7 cellular contexts compared by ENCODE assay signal in the genomic region with DNA sequence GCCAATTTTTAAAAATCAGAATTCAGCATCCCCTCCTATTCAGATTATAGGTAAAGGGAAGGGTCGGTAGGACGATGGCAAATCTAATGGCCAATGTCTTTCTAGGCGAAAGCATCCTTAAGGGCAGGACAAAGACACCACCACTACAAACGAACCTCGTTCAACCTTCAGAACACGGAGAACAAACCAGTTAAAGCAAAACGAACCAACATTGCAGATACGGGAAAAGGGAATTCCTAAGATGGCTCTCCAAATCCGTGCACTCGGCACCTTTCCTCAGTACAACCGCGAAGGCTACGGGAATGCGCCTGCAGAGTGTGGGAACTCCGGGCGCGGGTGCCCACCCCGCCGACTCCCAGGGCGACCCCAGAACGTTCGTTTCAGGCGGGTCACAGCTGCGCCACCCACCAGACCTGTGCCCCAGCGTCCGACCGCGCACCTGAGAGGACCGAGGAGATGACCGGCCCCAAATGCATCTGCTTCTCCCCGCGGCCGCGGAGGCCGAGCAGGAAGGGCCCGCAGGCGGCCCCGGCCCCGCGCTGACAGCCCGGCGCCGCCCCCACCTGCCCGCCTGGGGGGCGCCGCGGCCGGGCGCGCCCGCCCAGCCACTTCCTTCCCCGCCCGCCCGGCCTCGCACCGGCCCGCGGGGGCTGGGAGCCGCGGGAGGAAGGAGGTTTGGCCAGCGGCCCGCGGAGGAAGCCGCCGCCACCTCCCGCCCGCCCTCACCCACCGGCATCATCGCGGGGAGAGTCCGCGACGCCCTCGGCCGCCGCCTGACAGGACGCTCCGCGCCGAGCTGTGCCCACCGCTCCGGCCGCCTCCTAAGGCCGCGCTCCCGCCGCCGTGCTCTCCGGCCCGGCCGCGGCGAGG. TPM values are rescaled to one million over a fixed set of nuclear protein-coding genes. Genes with fewer than 3 reads are reported as not detected.
A peak's percentile ranks its signal among the peaks of the same experiment; 100 is the strongest.
DNase-seq lines count a peak whose midpoint lies in the region; FAIRE-seq and TF ChIP-seq lines count a peak whose summit lies in the region.

No MANE protein-coding gene starts in this region.

- H3K27me3 ChIP-seq in Loucy (ENCODE audit: insufficient read depth, low read length, poor library complexity, severe bottlenecking) (no peaks in the 10 kb centered on the region), neural cell (ENCODE audit: insufficient read depth, low read depth, low read length) (peaks cover 20% of the 10 kb centered on the region)

- H3K4me2 ChIP-seq in Loucy (ENCODE audit: low read depth, low read length, poor library complexity, severe bottlenecking) = peak overlapping the region; percentile 97
- H3K4me2 ChIP-seq in neural cell (ENCODE audit: low read length) = peak overlapping the region; percentile 77

- H3K36me3 ChIP-seq in Loucy (ENCODE audit: insufficient read depth, low read length) (no peaks in the 10 kb centered on the region), neural cell (ENCODE audit: insufficient read depth, low read length) (no peaks in the 10 kb centered on the region)

- H3K9me3 ChIP-seq in Loucy (ENCODE audit: insufficient read depth, low read depth, low read length) (no peaks in the 10 kb centered on the region), neural cell (ENCODE audit: low read length) (no peaks in the 10 kb centered on the region)

- TF ChIP-seq POLR2A in H54 (IDR thresholded peaks at IDR 0.05; ENCODE audit: low read depth, low read length) = no peak

- H4K20me1 ChIP-seq in Loucy (ENCODE audit: insufficient read depth, low read length, poor library complexity, severe bottlenecking) = peaks cover 11% of the 10 kb centered on the region
- H4K20me1 ChIP-seq in neural cell (ENCODE audit: insufficient read depth) = no peaks in the 10 kb centered on the region

- FAIRE-seq in H54 (lab: Jason Lieb, UNC) = peak; percentile 75

- H3K4me1 ChIP-seq in Loucy (ENCODE audit: insufficient read depth, low read length, poor library complexity, severe bottlenecking) = peaks cover 16% of the 10 kb centered on the region

- H3F3A ChIP-seq in Loucy (ENCODE audit: low read depth) (no peaks in the 10 kb centered on the region), neural cell (ENCODE audit: insufficient read depth, low read length, poor library complexity, severe bottlenecking) (peaks cover 2% of the 10 kb centered on the region)

- H3K36me3 Mint-ChIP-seq in activated T-cell treated with anti-CD3 and anti-CD28 coated beads, Interleukin-2, amount 50 U/mL, for 24 hours (ENCODE audit: low read depth) = peaks cover 13% of the 10 kb centered on the region

- in situ Hi-C loops in GM13976 (cut with MboI; ENCODE audit: low sequenced_read_pairs, unreplicated experiment) = no loop called here

- peak overlapping the region; percentile 49 for H3K27ac ChIP-seq in neural cell (ENCODE audit: low read length)

- H3K79me2 ChIP-seq in Loucy (ENCODE audit: insufficient read depth, low read length) (peaks cover 14% of the 10 kb centered on the region; the same call in 1 of the 2 replicates), neural cell (replicated peaks; ENCODE audit: insufficient read depth, low read length) (peaks cover 23% of the 10 kb centered on the region)

- TF ChIP-seq EP300 in neural cell (conservative IDR thresholded peaks at IDR 0.05; ENCODE audit: poor library complexity, severe bottlenecking) = no peak

- H3K9me2 ChIP-seq in Loucy (replicated peaks; ENCODE audit: low read depth, low read length) = no peaks in the 10 kb centered on the region
- no peaks in the 10 kb centered on the region for H3K9me2 ChIP-seq in neural cell (ENCODE audit: insufficient read depth, low read length)

- H3K4me3 ChIP-seq in Loucy (ENCODE audit: low read length, poor library complexity, severe bottlenecking) = peak overlapping the region; percentile 78
- peak overlapping the region; percentile 67 for H3K4me3 ChIP-seq in fibroblast of pulmonary artery (replicated peaks; ENCODE audit: low read depth, low read length)
- H3K4me3 ChIP-seq in neural cell (ENCODE audit: low read length) = peak overlapping the region; percentile 80

- H3K27me3 Mint-ChIP-seq in activated T-cell treated with anti-CD3 and anti-CD28 coated beads, Interleukin-2, amount 50 U/mL, for 24 hours = no peaks in the 10 kb centered on the region

- H3K9ac ChIP-seq in Loucy (ENCODE audit: low read depth, low read length, poor library complexity, severe bottlenecking) (peak overlapping the region; percentile 66), neural cell (ENCODE audit: low read length) (peak overlapping the region; percentile 74)

- DNase-seq in GM13976 (ENCODE audit: low spot score) (peak; percentile 66), H54 (ENCODE audit: insufficient read length, low spot score) (peak; percentile 49), fibroblast of pulmonary artery (ENCODE audit: low read depth) (no peak), SIG-M5 (lab: John Stamatoyannopoulos, UW) (no peak)
- DNase-seq in activated T-cell treated with anti-CD3 and anti-CD28 coated beads, Interleukin-2, amount 50 U/mL, for 24 hours = no peak

- H3K4me3 Mint-ChIP-seq in activated T-cell treated with anti-CD3 and anti-CD28 coated beads, Interleukin-2, amount 50 U/mL, for 24 hours = peak overlapping the region; percentile 86

- H3K4me1 Mint-ChIP-seq in activated T-cell treated with anti-CD3 and anti-CD28 coated beads, Interleukin-2, amount 50 U/mL, for 24 hours (ENCODE audit: low read depth) = peaks cover 15% of the 10 kb centered on the region

- H2AFZ ChIP-seq in Loucy (ENCODE audit: low read length) (peak overlapping the region; percentile 39), neural cell (ENCODE audit: low read depth, low read length) (peak overlapping the region; percentile 10)

- TF ChIP-seq RAD21 in neural cell (conservative IDR thresholded peaks at IDR 0.05) = peak; percentile 21

- TF ChIP-seq CTCF in GM13976 (IDR thresholded peaks at IDR 0.05; ENCODE audit: borderline replicate concordance, control extremely low read depth, extremely low read depth, insufficient read depth, missing control alignments) = no peak
- TF ChIP-seq CTCF in Loucy (conservative IDR thresholded peaks at IDR 0.05; ENCODE audit: low read length) = no peak
- no peak for TF ChIP-seq CTCF in fibroblast of pulmonary artery (IDR thresholded peaks at IDR 0.05; ENCODE audit: low read length, missing control alignments)
- no peak for TF ChIP-seq CTCF in neural cell (IDR thresholded peaks at IDR 0.05; ENCODE audit: poor library complexity, severe bottlenecking)

- no peaks in the 10 kb centered on the region for H3K9me3 Mint-ChIP-seq in activated T-cell treated with anti-CD3 and anti-CD28 coated beads, Interleukin-2, amount 50 U/mL, for 24 hours

- H3K27ac Mint-ChIP-seq in activated T-cell treated with anti-CD3 and anti-CD28 coated beads, Interleukin-2, amount 50 U/mL, for 24 hours = peak overlapping the region; percentile 80

TF ChIP-seq in neural cell, 6 proteins besides CTCF, POLR2A, EP300 and RAD21:
- TF ChIP-seq EZH2 (IDR thresholded peaks at IDR 0.05; ENCODE audit: borderline replicate concordance, insufficient read depth, low read length, poor library complexity, severe bottlenecking) = no peak
- TF ChIP-seq, protein P1, sequence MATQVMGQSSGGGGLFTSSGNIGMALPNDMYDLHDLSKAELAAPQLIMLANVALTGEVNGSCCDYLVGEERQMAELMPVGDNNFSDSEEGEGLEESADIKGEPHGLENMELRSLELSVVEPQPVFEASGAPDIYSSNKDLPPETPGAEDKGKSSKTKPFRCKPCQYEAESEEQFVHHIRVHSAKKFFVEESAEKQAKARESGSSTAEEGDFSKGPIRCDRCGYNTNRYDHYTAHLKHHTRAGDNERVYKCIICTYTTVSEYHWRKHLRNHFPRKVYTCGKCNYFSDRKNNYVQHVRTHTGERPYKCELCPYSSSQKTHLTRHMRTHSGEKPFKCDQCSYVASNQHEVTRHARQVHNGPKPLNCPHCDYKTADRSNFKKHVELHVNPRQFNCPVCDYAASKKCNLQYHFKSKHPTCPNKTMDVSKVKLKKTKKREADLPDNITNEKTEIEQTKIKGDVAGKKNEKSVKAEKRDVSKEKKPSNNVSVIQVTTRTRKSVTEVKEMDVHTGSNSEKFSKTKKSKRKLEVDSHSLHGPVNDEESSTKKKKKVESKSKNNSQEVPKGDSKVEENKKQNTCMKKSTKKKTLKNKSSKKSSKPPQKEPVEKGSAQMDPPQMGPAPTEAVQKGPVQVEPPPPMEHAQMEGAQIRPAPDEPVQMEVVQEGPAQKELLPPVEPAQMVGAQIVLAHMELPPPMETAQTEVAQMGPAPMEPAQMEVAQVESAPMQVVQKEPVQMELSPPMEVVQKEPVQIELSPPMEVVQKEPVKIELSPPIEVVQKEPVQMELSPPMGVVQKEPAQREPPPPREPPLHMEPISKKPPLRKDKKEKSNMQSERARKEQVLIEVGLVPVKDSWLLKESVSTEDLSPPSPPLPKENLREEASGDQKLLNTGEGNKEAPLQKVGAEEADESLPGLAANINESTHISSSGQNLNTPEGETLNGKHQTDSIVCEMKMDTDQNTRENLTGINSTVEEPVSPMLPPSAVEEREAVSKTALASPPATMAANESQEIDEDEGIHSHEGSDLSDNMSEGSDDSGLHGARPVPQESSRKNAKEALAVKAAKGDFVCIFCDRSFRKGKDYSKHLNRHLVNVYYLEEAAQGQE (IDR thresholded peaks at IDR 0.05; ENCODE audit: borderline replicate concordance) = no peak
- TF ChIP-seq POLR2AphosphoS5 (IDR thresholded peaks at IDR 0.05) = peak; percentile 30
- peak; percentile 19 for TF ChIP-seq SMC3 (conservative IDR thresholded peaks at IDR 0.05; ENCODE audit: poor library complexity)
- TF ChIP-seq TAF1 (IDR thresholded peaks at IDR 0.05; ENCODE audit: low read depth) = no peak
- TF ChIP-seq MXI1 (conservative IDR thresholded peaks at IDR 0.05; ENCODE audit: poor library complexity, severe bottlenecking) = peak; percentile 19

RNA-seq across cellular contexts. Expression of a gene that starts 0.6 kb away (rescaled TPM):
- polyA plus RNA-seq in neural cell = 6.8 and 8.2 TPM in 2 replicates
- 25.6 and 26.7 TPM in 2 replicates for polyA minus RNA-seq in neural cell

Comparison
In these comparisons a context has a peak if more than half of its experiments do, and no peak if none do; other contexts are left out.
1. DNase-seq: peak in GM13976 (single experiment) and H54 (single experiment); none in activated T-cell treated with anti-CD3 and anti-CD28 coated beads, Interleukin-2, amount 50 U/mL, for 24 hours (single experiment), fibroblast of pulmonary artery (single experiment) and SIG-M5 (single experiment).
2. Peak in every context shown above with its lines, with median percentiles within 50 percentile points of each other: H3K4me3 ChIP-seq.